Comparison of ENCODE assay signal across 28 cellular contexts in genomic region chr7:46508541-46508940, GRCh38.
"Had no signal": no experiment of that assay in that cellular context is flagged by ENCODE, and none has a peak within 500 bp of the region (broad histone marks: within the 10 kb centered on the region; RNA-seq: fewer than 3 reads in every experiment).

No MANE protein-coding gene starts in this region.

- H3K27me3 ChIP-seq: colonic mucosa, esophagus muscularis mucosa, foreskin keratinocyte, gastroesophageal sphincter, heart right ventricle, neural progenitor cell, sigmoid colon, spleen, testis, tibial artery had no signal

- H3K4me1 Mint-ChIP-seq: natural killer cell; stimulated activated memory B cell treated with anti-CD40 and anti-IgM and Interleukin-4, amounts not matched to agents 10 μg/mL and 1 μg/mL and 100 μg/mL, for 72 hours had no signal

- H3K27ac Mint-ChIP-seq: dendritic cell treated with granulocyte-macrophage colony-stimulating factor and Interleukin-4, amounts not matched to agents 40 ng/mL and 50 ng/mL, for 4 days; natural killer cell; neural progenitor cell; stimulated activated memory B cell treated with anti-CD40 and anti-IgM and Interleukin-4, amounts not matched to agents 10 μg/mL and 1 μg/mL and 100 μg/mL, for 72 hours; type B pancreatic cell had no signal

- H2AFZ ChIP-seq: neural progenitor cell had no signal

- ATAC-seq: foreskin keratinocyte; gastroesophageal sphincter; heart right ventricle; left colon; left ventricle myocardium superior; lower lobe of right lung; natural killer cell; psoas muscle; right cardiac atrium; stimulated activated memory B cell treated with anti-CD40 and anti-IgM and Interleukin-4, amounts not matched to agents 10 μg/mL and 1 μg/mL and 100 μg/mL, for 72 hours; stimulated activated naive CD8-positive, alpha-beta T cell treated with anti-CD3 and anti-CD28 coated beads, Interleukin-15, Interleukin-2, amounts not matched to agents 100 U/mL and 50 U/mL, for 24 hours had no signal

- H3K4me3 Mint-ChIP-seq: dendritic cell treated with granulocyte-macrophage colony-stimulating factor and Interleukin-4, amounts not matched to agents 40 ng/mL and 50 ng/mL, for 4 days; natural killer cell; neural progenitor cell; stimulated activated memory B cell treated with anti-CD40 and anti-IgM and Interleukin-4, amounts not matched to agents 10 μg/mL and 1 μg/mL and 100 μg/mL, for 72 hours; type B pancreatic cell had no signal

- H3K4me1 ChIP-seq: colonic mucosa, esophagus muscularis mucosa, foreskin keratinocyte, gastroesophageal sphincter, heart right ventricle, lower lobe of right lung, psoas muscle, sigmoid colon, spleen, testis, tibial artery had no signal

- H3K9ac ChIP-seq: neural progenitor cell had no signal

- H3K27me3 Mint-ChIP-seq: dendritic cell treated with granulocyte-macrophage colony-stimulating factor and Interleukin-4, amounts not matched to agents 40 ng/mL and 50 ng/mL, for 4 days; stimulated activated memory B cell treated with anti-CD40 and anti-IgM and Interleukin-4, amounts not matched to agents 10 μg/mL and 1 μg/mL and 100 μg/mL, for 72 hours; type B pancreatic cell had no signal

- H3K36me3 ChIP-seq: colonic mucosa, esophagus muscularis mucosa, gastroesophageal sphincter, heart right ventricle, lower lobe of right lung, neural progenitor cell, sigmoid colon, spleen, tibial artery had no signal

- H3K27ac ChIP-seq: colonic mucosa, esophagus muscularis mucosa, foreskin keratinocyte, gastroesophageal sphincter, heart right ventricle, lower lobe of right lung, neural progenitor cell, psoas muscle, sigmoid colon, spleen, testis, tibial artery had no signal

- H3K36me3 Mint-ChIP-seq: neural progenitor cell; stimulated activated memory B cell treated with anti-CD40 and anti-IgM and Interleukin-4, amounts not matched to agents 10 μg/mL and 1 μg/mL and 100 μg/mL, for 72 hours had no signal

- FAIRE-seq: endothelial cell of umbilical vein, islet of Langerhans had no signal

- H3K4me3 ChIP-seq: colonic mucosa, esophagus muscularis mucosa, gastroesophageal sphincter, heart right ventricle, lower lobe of right lung, neural progenitor cell, psoas muscle, sigmoid colon, spleen, testis, tibial artery had no signal

- DNase-seq: colonic mucosa; effector CD8-positive, alpha-beta T cell; foreskin keratinocyte; glutamatergic neuron; heart right ventricle; hippocampal formation; kidney glomerular epithelial cell; left colon; left ventricle myocardium superior; lower lobe of right lung; natural killer cell; psoas muscle; right cardiac atrium; sigmoid colon; spleen; stimulated activated CD4-positive, alpha-beta T cell treated with anti-CD3 and anti-CD28 coated beads, Interleukin-4, amount 100 ng/mL, for 4 hours; stimulated activated naive CD8-positive, alpha-beta T cell treated with anti-CD3 and anti-CD28 coated beads, Interleukin-15, Interleukin-2, amounts not matched to agents 100 U/mL and 50 U/mL, for 24 hours; substantia nigra; testis; tibial artery had no signal

- H3K9me3 ChIP-seq: colonic mucosa, psoas muscle, testis had no signal

- H3K4me2 ChIP-seq: neural progenitor cell had no signal
